Comparison of ENCODE assay signal across 17 cellular contexts in genomic region chr10:43036581-43037428, GRCh38. TPM values are rescaled to one million over a fixed set of nuclear protein-coding genes. Genes with fewer than 3 reads are reported as not detected.
"Had no signal": no experiment of that assay in that cellular context is flagged by ENCODE, and none has a peak within 500 bp of the region (broad histone marks: within the 10 kb centered on the region; RNA-seq: fewer than 3 reads in every experiment).

No MANE protein-coding gene starts in this region.

- H3K27ac ChIP-seq: body of pancreas, dorsolateral prefrontal cortex, foreskin keratinocyte, hepatocyte, prostate gland had no signal

- FAIRE-seq: islet of Langerhans, small intestine had no signal

- H3K4me3 Mint-ChIP-seq: activated naive CD8-positive, alpha-beta T cell treated with anti-CD3 and anti-CD28 coated beads, Interleukin-2, amount 10 ng/mL, durations not matched to agents 7 days and 5 days; stimulated activated naive CD8-positive, alpha-beta T cell treated with anti-CD3 and anti-CD28 coated beads, Interleukin-15, amount 100 ng/mL, for 72 hours; T-helper 1 cell treated with Interleukin-12 subunit alpha and Interleukin-12 subunit beta and Interleukin-4 antibody, amounts not matched to agents 30 μg/mL and 1 μg/mL, for 36 hours had no signal

- DNase-seq: activated naive CD4-positive, alpha-beta T cell; activated naive CD8-positive, alpha-beta T cell treated with anti-CD3 and anti-CD28 coated beads, Interleukin-2, amount 10 ng/mL, durations not matched to agents 7 days and 5 days; body of pancreas; foreskin keratinocyte; midbrain; small intestine; stimulated activated CD4-positive, alpha-beta T cell treated with anti-CD3 and anti-CD28 coated beads, Interleukin-15, amount 100 ng/mL, for 24 hours; stimulated activated CD4-positive, alpha-beta T cell treated with anti-CD3 and anti-CD28 coated beads, Interleukin-2, amount 100 ng/mL, for 48 hours; stimulated activated naive CD8-positive, alpha-beta T cell treated with anti-CD3 and anti-CD28 coated beads, Interleukin-15, amount 100 ng/mL, for 72 hours; trophoblast cell had no signal

- H3K9me3 ChIP-seq: prostate gland had no signal

- H3K4me3 ChIP-seq: body of pancreas, dorsolateral prefrontal cortex, hepatocyte, prostate gland had no signal

- ATAC-seq: activated CD4-positive, CD25-positive, alpha-beta regulatory T cell treated with anti-CD3 and anti-CD28 coated beads, Interleukin-2, amount 50 U/mL, for 24 hours; body of pancreas; foreskin keratinocyte; right cardiac atrium; stimulated activated naive CD8-positive, alpha-beta T cell treated with anti-CD3 and anti-CD28 coated beads, Interleukin-15, amount 100 ng/mL, for 72 hours had no signal

- H3K27ac Mint-ChIP-seq: activated naive CD8-positive, alpha-beta T cell treated with anti-CD3 and anti-CD28 coated beads, Interleukin-2, amount 10 ng/mL, durations not matched to agents 7 days and 5 days; T-helper 1 cell treated with Interleukin-12 subunit alpha and Interleukin-12 subunit beta and Interleukin-4 antibody, amounts not matched to agents 30 μg/mL and 1 μg/mL, for 36 hours had no signal

- H3K4me2 ChIP-seq: hepatocyte had no signal

- H3K36me3 ChIP-seq: prostate gland had no signal

- H3K27me3 ChIP-seq: body of pancreas, foreskin keratinocyte, hepatocyte had no signal

- H2AFZ ChIP-seq: hepatocyte had no signal

- H3K79me2 ChIP-seq: hepatocyte had no signal

- H3K27me3 Mint-ChIP-seq: activated naive CD8-positive, alpha-beta T cell treated with anti-CD3 and anti-CD28 coated beads, Interleukin-2, amount 10 ng/mL, durations not matched to agents 7 days and 5 days; stimulated activated naive CD8-positive, alpha-beta T cell treated with anti-CD3 and anti-CD28 coated beads, Interleukin-15, amount 100 ng/mL, for 72 hours had no signal

- H3K4me1 Mint-ChIP-seq: activated naive CD8-positive, alpha-beta T cell treated with anti-CD3 and anti-CD28 coated beads, Interleukin-2, amount 10 ng/mL, durations not matched to agents 7 days and 5 days had no signal

- H3K4me1 ChIP-seq: body of pancreas, foreskin keratinocyte, prostate gland had no signal

RNA-seq across cellular contexts. Expression of gene RET, which starts 40.1 kb away (rescaled TPM):
- polyA plus RNA-seq: hepatocyte had no signal
